In genomic region chr18:69469444-69469919, GRCh38 we compare ENCODE assay signal across 9 cellular contexts.
DNase-seq lines count a peak whose midpoint lies in the region; ATAC-seq and TF ChIP-seq lines count a peak whose summit lies in the region.
"Had no signal": no experiment of that assay in that cellular context is flagged by ENCODE, and none has a peak within 500 bp of the region (broad histone marks: within the 10 kb centered on the region; RNA-seq: fewer than 3 reads in every experiment).

No MANE protein-coding gene starts in this region.

- no peak overlapping the region for H3K4me3 ChIP-seq in coronary artery
- H3K4me3 ChIP-seq: heart left ventricle had no signal

- TF ChIP-seq POLR2A in erythroblast (IDR thresholded peaks at IDR 0.05; ENCODE audit: low read length) = no peak

- DNase-seq in EL (peak; percentile 23), T-helper 22 cell (ENCODE audit: low read depth) (peak; percentile 7), erythroblast (lab: John Stamatoyannopoulos, UW) (peak; percentile 9 to 57), coronary artery (ENCODE audit: low spot score) (no peak), islet precursor cell (no peak), SKM-1 (lab: John Stamatoyannopoulos, UW; ENCODE audit: unreplicated experiment) (no peak)
- peak; percentile 52 for DNase-seq in stimulated activated naive CD8-positive, alpha-beta T cell treated with anti-CD3 and anti-CD28 coated beads, Interleukin-15, Interleukin-2, amounts not matched to agents 100 U/mL and 50 U/mL, for 24 hours

- ATAC-seq in HG02973 (IDR thresholded peaks at IDR 0.05; ENCODE audit: unreplicated experiment) = peak; percentile 77
- peak; percentile 73 for ATAC-seq in stimulated activated naive CD8-positive, alpha-beta T cell treated with anti-CD3 and anti-CD28 coated beads, Interleukin-15, Interleukin-2, amounts not matched to agents 100 U/mL and 50 U/mL, for 24 hours
- ATAC-seq: heart left ventricle had no signal

- H3K27ac ChIP-seq in coronary artery = no peak overlapping the region
- H3K27ac ChIP-seq: heart left ventricle had no signal

- TF ChIP-seq CTCF in coronary artery (IDR thresholded peaks at IDR 0.05) = no peak

Comparison
In these comparisons a context has a peak if more than half of its experiments do, and no peak if none do; other contexts are left out.
1. DNase-seq: peak in EL (single experiment), T-helper 22 cell (single experiment), erythroblast (2 of 2) and stimulated activated naive CD8-positive, alpha-beta T cell treated with anti-CD3 and anti-CD28 coated beads, Interleukin-15, Interleukin-2, amounts not matched to agents 100 U/mL and 50 U/mL, for 24 hours (single experiment); none in coronary artery (single experiment), islet precursor cell (single experiment) and SKM-1 (single experiment).